In the genomic region with DNA sequence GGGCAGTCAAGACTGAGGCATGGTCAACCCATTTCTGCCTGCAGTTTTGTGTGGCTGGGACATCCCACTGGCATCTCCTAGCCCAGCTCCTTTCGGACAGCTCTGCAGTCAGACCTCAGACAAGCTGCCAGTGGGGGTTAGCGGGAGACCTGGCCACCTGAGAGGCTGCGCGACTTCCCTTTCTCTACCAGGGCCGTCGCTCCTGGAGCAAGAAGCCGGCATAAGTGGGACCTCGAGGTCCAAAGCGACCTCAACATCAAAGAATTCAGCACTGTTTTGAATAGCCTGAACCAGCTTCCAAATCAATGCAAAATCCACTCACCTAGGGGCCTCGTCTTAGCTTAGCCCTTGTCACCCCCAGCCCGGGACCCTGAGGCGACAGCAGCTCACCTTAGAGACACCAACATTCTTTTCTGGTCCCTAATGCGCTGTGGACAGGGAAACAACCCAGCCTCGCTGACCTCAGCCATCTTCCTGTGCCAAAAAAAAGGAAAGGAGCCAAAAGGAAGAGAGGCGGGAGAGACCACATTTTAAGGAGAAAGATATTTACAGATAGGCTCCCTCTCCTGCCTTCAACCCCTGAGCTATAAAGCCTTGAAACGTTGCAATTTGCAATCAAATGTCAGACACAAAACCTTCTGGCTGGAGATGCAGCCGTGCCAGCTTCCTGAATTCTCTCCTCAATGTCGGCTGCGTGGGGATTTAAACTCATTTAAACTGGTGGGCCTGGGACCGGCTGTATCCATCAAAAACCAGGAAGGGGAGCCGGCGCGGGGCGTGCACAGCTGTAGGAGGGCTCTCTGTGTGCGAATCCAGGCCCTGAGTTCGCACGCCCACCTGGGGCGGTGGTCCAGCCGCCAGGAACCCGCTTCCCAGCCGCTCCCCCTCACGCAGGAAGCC, we compare ENCODE assay signal across 8 cellular contexts.
DNase-seq lines count a peak whose midpoint lies in the region; ATAC-seq lines count a peak whose summit lies in the region.

No MANE protein-coding gene starts in this region.

- H3K9ac ChIP-seq in iPS-20b (ENCODE audit: low read depth, low read length): no peak overlapping the region

- H3K4me1 Mint-ChIP-seq in activated T-helper 17 cell treated with anti-CD3 and anti-CD28 coated beads, Interleukin-2, amount 50 U/mL, for 72 hours: no peaks in the 10 kb centered on the region
- H3K4me1 Mint-ChIP-seq in stimulated activated naive B cell treated with anti-CD40 and anti-IgM and Interleukin-4, amounts not matched to agents 10 μg/mL and 1 μg/mL and 100 μg/mL, for 72 hours: peaks cover 21 to 28% of the 10 kb centered on the region in 2 donors

- no peaks in the 10 kb centered on the region for H3K9me3 Mint-ChIP-seq in activated T-helper 17 cell treated with anti-CD3 and anti-CD28 coated beads, Interleukin-2, amount 50 U/mL, for 72 hours
- H3K9me3 Mint-ChIP-seq in stimulated activated naive B cell treated with anti-CD40 and anti-IgM and Interleukin-4, amounts not matched to agents 10 μg/mL and 1 μg/mL and 100 μg/mL, for 72 hours: peaks cover 5 to 7% of the 10 kb centered on the region in 2 donors

- H3K27ac ChIP-seq in iPS-20b (ENCODE audit: low read length): no peak overlapping the region

- peak overlapping the region; percentile 40 for H3K4me3 Mint-ChIP-seq in activated T-helper 17 cell treated with anti-CD3 and anti-CD28 coated beads, Interleukin-2, amount 50 U/mL, for 72 hours
- H3K4me3 Mint-ChIP-seq in stimulated activated naive B cell treated with anti-CD40 and anti-IgM and Interleukin-4, amounts not matched to agents 10 μg/mL and 1 μg/mL and 100 μg/mL, for 72 hours: peak overlapping the region; percentile 76 to 80

- ATAC-seq in activated T-helper 17 cell treated with anti-CD3 and anti-CD28 coated beads, Interleukin-2, amount 50 U/mL, for 72 hours (replicated peaks): no peak
- ATAC-seq in stimulated activated naive B cell treated with anti-CD40 and anti-IgM and Interleukin-4, amounts not matched to agents 10 μg/mL and 1 μg/mL and 100 μg/mL, for 72 hours (replicated peaks): no peak
- no peak for ATAC-seq in HG03457 (IDR thresholded peaks at IDR 0.05; ENCODE audit: unreplicated experiment)

- peaks cover 13% of the 10 kb centered on the region for H3K27me3 Mint-ChIP-seq in activated T-helper 17 cell treated with anti-CD3 and anti-CD28 coated beads, Interleukin-2, amount 50 U/mL, for 72 hours
- H3K27me3 Mint-ChIP-seq in stimulated activated naive B cell treated with anti-CD40 and anti-IgM and Interleukin-4, amounts not matched to agents 10 μg/mL and 1 μg/mL and 100 μg/mL, for 72 hours: peaks cover 21 to 43% of the 10 kb centered on the region in 2 donors

- H3K9me3 ChIP-seq in iPS-20b (ENCODE audit: insufficient read depth, low read depth, low read length): no peaks in the 10 kb centered on the region

- peaks cover 7% of the 10 kb centered on the region; the same call in 1 of the 2 replicates for H3K4me1 ChIP-seq in iPS-20b (ENCODE audit: insufficient read depth, low read length)

- DNase-seq in DMS53 (lab: John Stamatoyannopoulos, UW) (peak; percentile 48), DMS53 treated with DMSO at 0.1 percent for 48 hours (lab: John Stamatoyannopoulos, UW; ENCODE audit: unreplicated experiment) (no peak), DMS79 (lab: John Stamatoyannopoulos, UW) (no peak), midbrain (lab: John Stamatoyannopoulos, UW) (no peak)
- DNase-seq in stimulated activated naive B cell treated with anti-CD40 and anti-IgM and Interleukin-4, amounts not matched to agents 10 μg/mL and 1 μg/mL and 100 μg/mL, for 72 hours: no peak

- no peaks in the 10 kb centered on the region for H3K36me3 ChIP-seq in iPS-20b (ENCODE audit: insufficient read depth, low read depth, low read length)

- no peak overlapping the region for H3K27ac Mint-ChIP-seq in activated T-helper 17 cell treated with anti-CD3 and anti-CD28 coated beads, Interleukin-2, amount 50 U/mL, for 72 hours
- H3K27ac Mint-ChIP-seq in stimulated activated naive B cell treated with anti-CD40 and anti-IgM and Interleukin-4, amounts not matched to agents 10 μg/mL and 1 μg/mL and 100 μg/mL, for 72 hours: peak overlapping the region; percentile 44

- H3K36me3 Mint-ChIP-seq in activated T-helper 17 cell treated with anti-CD3 and anti-CD28 coated beads, Interleukin-2, amount 50 U/mL, for 72 hours (ENCODE audit: low read depth): no peaks in the 10 kb centered on the region
- peaks cover 5% of the 10 kb centered on the region in 2 donors for H3K36me3 Mint-ChIP-seq in stimulated activated naive B cell treated with anti-CD40 and anti-IgM and Interleukin-4, amounts not matched to agents 10 μg/mL and 1 μg/mL and 100 μg/mL, for 72 hours

- peaks cover 46% of the 10 kb centered on the region for H3K27me3 ChIP-seq in iPS-20b (ENCODE audit: insufficient read depth, low read length)

- peak overlapping the region; percentile 91 for H3K4me3 ChIP-seq in iPS-20b (ENCODE audit: low read length)
